Comparison of ENCODE assay signal across 1 cellular context in genomic region chr10:119166564-119166963, GRCh38.
TF ChIP-seq lines count a peak whose summit lies in the region.

No MANE protein-coding gene starts in this region.

TF ChIP-seq in IMR-90, 13 proteins besides CTCF, POLR2A, EP300 and RAD21:
- TF ChIP-seq MAFK (IDR thresholded peaks at IDR 0.05; ENCODE audit: low read depth, low read length), result no peak
- no peak for TF ChIP-seq CHD1 (IDR thresholded peaks at IDR 0.05; ENCODE audit: low read depth, low read length)
- TF ChIP-seq USF2 (IDR thresholded peaks at IDR 0.05; ENCODE audit: low read depth, low read length), result no peak
- TF ChIP-seq BHLHE40 (IDR thresholded peaks at IDR 0.05; ENCODE audit: low read depth, low read length), result no peak
- no peak for TF ChIP-seq MAZ (IDR thresholded peaks at IDR 0.05; ENCODE audit: borderline replicate concordance, low read depth, low read length)
- TF ChIP-seq RCOR1 (IDR thresholded peaks at IDR 0.05; ENCODE audit: insufficient replicate concordance, low read length), result no peak
- TF ChIP-seq NFE2L2 (IDR thresholded peaks at IDR 0.05; ENCODE audit: low read depth, low read length), result no peak
- no peak for TF ChIP-seq ELK1 (IDR thresholded peaks at IDR 0.05; ENCODE audit: borderline replicate concordance, low read depth, low read length)
- TF ChIP-seq RFX5 (IDR thresholded peaks at IDR 0.05; ENCODE audit: low read depth, low read length), result no peak
- no peak for TF ChIP-seq FOS (IDR thresholded peaks at IDR 0.05; ENCODE audit: low read depth, low read length)
- no peak for TF ChIP-seq CEBPB (IDR thresholded peaks at IDR 0.05; ENCODE audit: low read depth, low read length)
- TF ChIP-seq SMC3 (IDR thresholded peaks at IDR 0.05; ENCODE audit: low read depth, low read length), result no peak
- no peak for TF ChIP-seq MXI1 (IDR thresholded peaks at IDR 0.05; ENCODE audit: borderline replicate concordance, low read depth, low read length)
